Comparison of ENCODE assay signal across 27 cellular contexts in the genomic region with DNA sequence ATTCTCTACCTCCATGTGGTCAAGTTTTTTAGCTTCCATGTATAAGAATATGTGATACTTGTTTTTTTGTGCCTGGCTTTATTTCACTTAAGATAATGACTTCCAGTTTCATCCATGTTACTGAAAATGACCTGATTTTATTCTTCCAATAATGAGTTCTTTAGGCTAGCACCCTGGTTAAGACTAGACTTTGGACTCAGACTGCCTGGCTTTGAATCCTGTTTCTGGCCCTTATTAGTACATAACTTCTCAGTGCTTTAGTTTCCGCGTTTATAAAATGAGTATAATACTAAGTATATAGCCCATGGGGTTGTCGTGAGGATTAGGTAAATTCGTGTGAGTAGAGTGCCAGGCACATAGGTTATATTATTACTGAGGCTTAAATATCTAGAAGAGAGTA.
"Had no signal": no experiment of that assay in that cellular context is flagged by ENCODE, and none has a peak within 500 bp of the region (broad histone marks: within the 10 kb centered on the region; RNA-seq: fewer than 3 reads in every experiment).

No MANE protein-coding gene starts in this region.

- H3K9me3 Mint-ChIP-seq: activated CD4-positive, alpha-beta memory T cell treated with anti-CD3 and anti-CD28 coated beads for 36 hours; activated CD4-positive, alpha-beta T cell treated with anti-CD3 and anti-CD28 coated beads, Interleukin-2, amount 10 ng/mL, durations not matched to agents 24 days and 14 days; activated naive CD4-positive, alpha-beta T cell treated with anti-CD3 and anti-CD28 coated beads, Interleukin-2, amount 10 ng/mL, durations not matched to agents 7 days and 5 days; activated naive CD8-positive, alpha-beta T cell treated with anti-CD3 and anti-CD28 coated beads, Interleukin-2, amount 10 ng/mL, durations not matched to agents 7 days and 5 days; activated T-cell treated with anti-CD3 and anti-CD28 coated beads, Interleukin-2, amount 50 U/mL, for 24 hours; immature natural killer cell; naive thymus-derived CD8-positive, alpha-beta T cell; neural crest cell had no signal

- H2AFZ ChIP-seq: parathyroid adenoma had no signal

- H3K36me3 ChIP-seq: brain microvascular endothelial cell, right atrium auricular region, spleen, tibial nerve had no signal

- H3K27me3 ChIP-seq: brain microvascular endothelial cell, dorsolateral prefrontal cortex, right atrium auricular region, spleen, tibial nerve had no signal

- H3K27me3 Mint-ChIP-seq: activated CD4-positive, alpha-beta memory T cell treated with anti-CD3 and anti-CD28 coated beads for 36 hours; activated CD4-positive, alpha-beta T cell treated with anti-CD3 and anti-CD28 coated beads, Interleukin-2, amount 10 ng/mL, durations not matched to agents 24 days and 14 days; activated naive CD4-positive, alpha-beta T cell treated with anti-CD3 and anti-CD28 coated beads, Interleukin-2, amount 10 ng/mL, durations not matched to agents 7 days and 5 days; activated naive CD8-positive, alpha-beta T cell treated with anti-CD3 and anti-CD28 coated beads, Interleukin-2, amount 10 ng/mL, durations not matched to agents 7 days and 5 days; activated T-cell treated with anti-CD3 and anti-CD28 coated beads, Interleukin-2, amount 50 U/mL, for 24 hours; naive thymus-derived CD8-positive, alpha-beta T cell had no signal

- H3K9me3 ChIP-seq: right atrium auricular region, spleen, tibial nerve had no signal

- H3K4me3 Mint-ChIP-seq: activated CD4-positive, alpha-beta memory T cell treated with anti-CD3 and anti-CD28 coated beads for 36 hours; activated CD4-positive, alpha-beta T cell treated with anti-CD3 and anti-CD28 coated beads, Interleukin-2, amount 10 ng/mL, durations not matched to agents 24 days and 14 days; activated naive CD4-positive, alpha-beta T cell treated with anti-CD3 and anti-CD28 coated beads, Interleukin-2, amount 10 ng/mL, durations not matched to agents 7 days and 5 days; activated naive CD8-positive, alpha-beta T cell treated with anti-CD3 and anti-CD28 coated beads, Interleukin-2, amount 10 ng/mL, durations not matched to agents 7 days and 5 days; activated T-cell treated with anti-CD3 and anti-CD28 coated beads, Interleukin-2, amount 50 U/mL, for 24 hours; immature natural killer cell; mesothelial cell of epicardium; naive thymus-derived CD8-positive, alpha-beta T cell; neural crest cell had no signal

- H3K79me2 ChIP-seq: parathyroid adenoma had no signal

- H3K4me1 Mint-ChIP-seq: activated CD4-positive, alpha-beta T cell treated with anti-CD3 and anti-CD28 coated beads, Interleukin-2, amount 10 ng/mL, durations not matched to agents 24 days and 14 days; activated naive CD4-positive, alpha-beta T cell treated with anti-CD3 and anti-CD28 coated beads, Interleukin-2, amount 10 ng/mL, durations not matched to agents 7 days and 5 days; immature natural killer cell; mesothelial cell of epicardium had no signal

- H3K4me1 ChIP-seq: parathyroid adenoma, right atrium auricular region, spleen, tibial nerve had no signal

- H3K27ac ChIP-seq: brain microvascular endothelial cell, coronary artery, dorsolateral prefrontal cortex, parathyroid adenoma, right atrium auricular region, spleen, tibial nerve, VCaP had no signal

- H3K27ac Mint-ChIP-seq: activated CD4-positive, alpha-beta memory T cell treated with anti-CD3 and anti-CD28 coated beads for 36 hours; activated CD4-positive, alpha-beta T cell treated with anti-CD3 and anti-CD28 coated beads, Interleukin-2, amount 10 ng/mL, durations not matched to agents 24 days and 14 days; activated naive CD4-positive, alpha-beta T cell treated with anti-CD3 and anti-CD28 coated beads, Interleukin-2, amount 10 ng/mL, durations not matched to agents 7 days and 5 days; activated naive CD8-positive, alpha-beta T cell treated with anti-CD3 and anti-CD28 coated beads, Interleukin-2, amount 10 ng/mL, durations not matched to agents 7 days and 5 days; activated T-cell treated with anti-CD3 and anti-CD28 coated beads, Interleukin-2, amount 50 U/mL, for 24 hours; immature natural killer cell; mesothelial cell of epicardium had no signal

- H3K4me3 ChIP-seq: coronary artery, dorsolateral prefrontal cortex, right atrium auricular region, spleen, tibial nerve had no signal

- H3K36me3 Mint-ChIP-seq: activated CD4-positive, alpha-beta memory T cell treated with anti-CD3 and anti-CD28 coated beads for 36 hours; activated naive CD4-positive, alpha-beta T cell treated with anti-CD3 and anti-CD28 coated beads, Interleukin-2, amount 10 ng/mL, durations not matched to agents 7 days and 5 days had no signal

- H3K9ac ChIP-seq: parathyroid adenoma had no signal

- ATAC-seq: left ventricle myocardium superior; naive thymus-derived CD8-positive, alpha-beta T cell had no signal

- DNase-seq: activated CD4-positive, alpha-beta memory T cell treated with anti-CD3 and anti-CD28 coated beads for 36 hours; activated CD4-positive, alpha-beta T cell treated with anti-CD3 and anti-CD28 coated beads, Interleukin-2, amount 10 ng/mL, durations not matched to agents 24 days and 14 days; activated CD4-positive, CD25-positive, alpha-beta regulatory T cell treated with anti-CD3 and anti-CD28 coated beads, Interleukin-2, amount 50 U/mL, for 72 hours; activated CD8-positive, alpha-beta memory T cell treated with anti-CD3 and anti-CD28 coated beads, Interleukin-2, amount 50 U/mL, for 48 hours; activated gamma-delta T cell; activated naive CD4-positive, alpha-beta T cell treated with anti-CD3 and anti-CD28 coated beads, Interleukin-2, amount 10 ng/mL, durations not matched to agents 7 days and 5 days; activated naive CD8-positive, alpha-beta T cell treated with anti-CD3 and anti-CD28 coated beads, Interleukin-2, amount 10 ng/mL, durations not matched to agents 7 days and 5 days; activated T-cell treated with anti-CD3 and anti-CD28 coated beads, Interleukin-2, amount 50 U/mL, for 24 hours; brain microvascular endothelial cell; dorsolateral prefrontal cortex; effector memory CD4-positive, alpha-beta T cell; foreskin fibroblast; head of caudate nucleus; hypothalamus; immature natural killer cell; left ventricle myocardium superior; naive thymus-derived CD8-positive, alpha-beta T cell; nucleus accumbens; spleen; stimulated activated naive CD4-positive, alpha-beta T cell treated with Interleukin-2 at 50 U/mL for 16 hours had no signal
